Comparison of ENCODE assay signal across 9 cellular contexts in genomic region chrX:107542500-107542899, GRCh38.
DNase-seq lines count a peak whose midpoint lies in the region; ATAC-seq and TF ChIP-seq lines count a peak whose summit lies in the region.
"Had no signal": no experiment of that assay in that cellular context is flagged by ENCODE, and none has a peak within 500 bp of the region (broad histone marks: within the 10 kb centered on the region; RNA-seq: fewer than 3 reads in every experiment).

No MANE protein-coding gene starts in this region.

- no peak overlapping the region for H2AFZ ChIP-seq in Karpas-422 (ENCODE audit: low read length)

- no peaks in the 10 kb centered on the region for H3K79me2 ChIP-seq in Karpas-422 (ENCODE audit: low read length)

- no peak overlapping the region for H3K27ac ChIP-seq in Karpas-422 (ENCODE audit: low read length)

- DNase-seq in ELF-1 (ENCODE audit: low read depth, low spot score) (peak; percentile 64), Karpas-422 (peak; percentile 54), midbrain (lab: John Stamatoyannopoulos, UW) (peak; percentile 31), dedifferentiated amniotic fluid mesenchymal stem cell (ENCODE audit: extremely low spot score) (no peak), AG08396 (ENCODE audit: low spot score) (no peak)
- DNase-seq: activated naive CD4-positive, alpha-beta T cell treated with anti-CD3 and anti-CD28 coated beads, Interleukin-2, amount 10 ng/mL, durations not matched to agents 7 days and 5 days had no signal

- ATAC-seq in GM18907 (IDR thresholded peaks at IDR 0.05; ENCODE audit: unreplicated experiment) (no peak), GM18909 (IDR thresholded peaks at IDR 0.05; ENCODE audit: poor library complexity, unreplicated experiment) (no peak)

- no peaks in the 10 kb centered on the region for H3K27me3 ChIP-seq in Karpas-422 (ENCODE audit: low read length)

- 0 out of 2 replicates have a peak, but pooled peaks have one; percentile 6 for TF ChIP-seq CTCF in WI38 (IDR thresholded peaks at IDR 0.05; ENCODE audit: low read depth, low read length)

- peaks cover 14% of the 10 kb centered on the region for H3K4me1 ChIP-seq in Karpas-422 (ENCODE audit: low read length)

- no peaks in the 10 kb centered on the region for H3K36me3 ChIP-seq in Karpas-422 (ENCODE audit: insufficient read depth, low read length)

- no peak overlapping the region for H3K4me2 ChIP-seq in Karpas-422 (ENCODE audit: low read depth, low read length, poor library complexity, severe bottlenecking)

- H3K9me3 ChIP-seq in Karpas-422 (ENCODE audit: low read length), result no peaks in the 10 kb centered on the region

- no peak overlapping the region for H3K9ac ChIP-seq in Karpas-422 (ENCODE audit: low read length)

- H4K20me1 ChIP-seq in Karpas-422 (ENCODE audit: insufficient read depth, low read depth, low read length), result no peaks in the 10 kb centered on the region

- H3K9me2 ChIP-seq in Karpas-422 (replicated peaks; ENCODE audit: insufficient read depth, low read length), result no peaks in the 10 kb centered on the region

- H3K4me3 ChIP-seq in Karpas-422 (ENCODE audit: low read length), result no peak overlapping the region
- H3K4me3 ChIP-seq in WI38 (ENCODE audit: low read depth, low read length), result no peak overlapping the region

Comparison
In these comparisons a context has a peak if more than half of its experiments do, and no peak if none do; other contexts are left out.
1. DNase-seq: peak in ELF-1 (single experiment), Karpas-422 (single experiment) and midbrain (single experiment); none in dedifferentiated amniotic fluid mesenchymal stem cell (single experiment) and AG08396 (single experiment).